In genomic region chr22:50192056-50192824, GRCh38 we compare ENCODE assay signal across 9 cellular contexts. TPM values are rescaled to one million over a fixed set of nuclear protein-coding genes. Genes with fewer than 3 reads are reported as not detected.
A peak's percentile ranks its signal among the peaks of the same experiment; 100 is the strongest.
DNase-seq lines count a peak whose midpoint lies in the region; ATAC-seq, FAIRE-seq and TF ChIP-seq lines count a peak whose summit lies in the region.
"Had no signal": no experiment of that assay in that cellular context is flagged by ENCODE, and none has a peak within 500 bp of the region (broad histone marks: within the 10 kb centered on the region; RNA-seq: fewer than 3 reads in every experiment).

No MANE protein-coding gene starts in this region.

- peak overlapping the region; percentile 96 to 100 (median 99) for H3K27ac Mint-ChIP-seq in CD4-positive, alpha-beta memory T cell
- peak overlapping the region; percentile 94 to 100 (median 99) for H3K27ac Mint-ChIP-seq in IgD-negative memory B cell
- H3K27ac Mint-ChIP-seq in activated naive CD8-positive, alpha-beta T cell = peak overlapping the region; percentile 97

- DNase-seq in CD4-positive, alpha-beta memory T cell = peak in 1 of 5 donors; percentile 53
- DNase-seq in mesenchymal stem cell (no peak), NCI-H82 treated with DMSO at 0.1 percent for 48 hours (lab: John Stamatoyannopoulos, UW; ENCODE audit: unreplicated experiment) (no peak), H7 (no peak), D721Med (ENCODE audit: insufficient read length, low spot score) (no peak)
- DNase-seq: NCI-H2171 treated with DMSO at 0.1 percent for 48 hours had no signal

- intact Hi-C loops in CD4-positive, alpha-beta memory T cell (cut with micrococcal nuclease) = loop anchor here (5.0 kb wide), 1 partner anchor 335 kb away; the partner anchor contains the start of gene SCO2

- no peak overlapping the region for H3K18ac ChIP-seq in mesenchymal stem cell (ENCODE audit: low read depth in 1 of 2, low read length in 2 of 2)

- no peaks in the 10 kb centered on the region for H3K27me3 Mint-ChIP-seq in CD4-positive, alpha-beta memory T cell
- H3K27me3 Mint-ChIP-seq in IgD-negative memory B cell = no peaks in the 10 kb centered on the region
- H3K27me3 Mint-ChIP-seq in activated naive CD8-positive, alpha-beta T cell = no peaks in the 10 kb centered on the region

- no peak overlapping the region for H3K14ac ChIP-seq in mesenchymal stem cell (ENCODE audit: low read length in 2 of 2)

- no peak overlapping the region for H4K8ac ChIP-seq in mesenchymal stem cell (ENCODE audit: low read length)

- H3K23ac ChIP-seq in mesenchymal stem cell (ENCODE audit: low read length in 2 of 2) = no peak overlapping the region

- H3K9ac ChIP-seq in mesenchymal stem cell (ENCODE audit: low read length) = no peak overlapping the region

- H3K4me3 Mint-ChIP-seq in CD4-positive, alpha-beta memory T cell = peak overlapping the region; percentile 67 to 95 (median 88)
- H3K4me3 Mint-ChIP-seq in IgD-negative memory B cell = peak overlapping the region; percentile 80 to 96 (median 88)
- peak overlapping the region; percentile 87 for H3K4me3 Mint-ChIP-seq in activated naive CD8-positive, alpha-beta T cell

- H3K36me3 Mint-ChIP-seq in CD4-positive, alpha-beta memory T cell = peaks cover 0 to 22% of the 10 kb centered on the region in 2 donors
- H3K36me3 Mint-ChIP-seq in IgD-negative memory B cell = no peaks in the 10 kb centered on the region
- H3K36me3 Mint-ChIP-seq in activated naive CD8-positive, alpha-beta T cell = no peaks in the 10 kb centered on the region

- no peak overlapping the region for H2BK120ac ChIP-seq in mesenchymal stem cell (ENCODE audit: low read depth, low read length)

- WGBS in mesenchymal stem cell = 88% methylated on average over 26 of the region's 26 CpGs

- no peak overlapping the region for H2BK15ac ChIP-seq in mesenchymal stem cell (ENCODE audit: low read depth, poor library complexity, severe bottlenecking)

- peak overlapping the region in 1 of 2 experiments; percentile 40 for H3K4ac ChIP-seq in mesenchymal stem cell (ENCODE audit: low read depth in 1 of 2, low read length in 2 of 2)

- POLR2A ChIA-PET in CD4-positive, alpha-beta memory T cell (lab: Charles Lee; ENCODE audit: partially characterized antibody) = interaction anchor here (1.1 to 4.5 kb wide), 12 partner anchors 9 to 429 kb away, joined by 3 to 73 read pairs (median 10); partner anchors contain the start of genes HDAC10, SELENOO and TUBGCP6

- CTCF ChIA-PET in CD4-positive, alpha-beta memory T cell (lab: Charles Lee; ENCODE audit: partially characterized antibody) = interaction anchor here (1.3 to 2.6 kb wide), 3 partner anchors 16 to 43 kb away, joined by 4 to 11 read pairs (median 8); no protein-coding TSS in a partner anchor

- no peaks in the 10 kb centered on the region for H3K9me3 Mint-ChIP-seq in CD4-positive, alpha-beta memory T cell
- no peaks in the 10 kb centered on the region for H3K9me3 Mint-ChIP-seq in IgD-negative memory B cell
- no peaks in the 10 kb centered on the region for H3K9me3 Mint-ChIP-seq in activated naive CD8-positive, alpha-beta T cell (ENCODE audit: low read depth)

- peak overlapping the region in 1 of 2 donors; percentile 48 for H3K4me3 ChIP-seq in CD4-positive, alpha-beta memory T cell (ENCODE audit: low read length in 2 of 2)
- H3K4me3 ChIP-seq in mesenchymal stem cell (ENCODE audit: insufficient read depth in 1 of 2, low read depth in 1 of 2, low read length in 2 of 2) (no peak overlapping the region), H7 (ENCODE audit: insufficient read depth, low read depth, low read length) (no peak overlapping the region)

- H2BK5ac ChIP-seq in mesenchymal stem cell (ENCODE audit: low read depth, low read length, poor library complexity, severe bottlenecking) = no peak overlapping the region

- no peak overlapping the region for H2AFZ ChIP-seq in mesenchymal stem cell (ENCODE audit: low read depth, low read length)

- peaks cover 61% of the 10 kb centered on the region for H3K4me1 ChIP-seq in CD4-positive, alpha-beta memory T cell (ENCODE audit: insufficient read depth, low read length)
- peaks cover 47% of the 10 kb centered on the region for H3K4me1 ChIP-seq in mesenchymal stem cell (ENCODE audit: control insufficient read depth, insufficient read depth, low read depth, low read length)

- no peak overlapping the region for H3K4me2 ChIP-seq in mesenchymal stem cell (ENCODE audit: low read length, poor library complexity, severe bottlenecking)

- peaks cover 41% of the 10 kb centered on the region for H3K79me1 ChIP-seq in mesenchymal stem cell (replicated peaks; ENCODE audit: low read length, poor library complexity, severe bottlenecking)

- FAIRE-seq in D721Med (lab: Jason Lieb, UNC) = no peak

- peak overlapping the region; percentile 97 for H3K27ac ChIP-seq in CD4-positive, alpha-beta memory T cell (ENCODE audit: low read depth, low read length)
- H3K27ac ChIP-seq in mesenchymal stem cell (ENCODE audit: low read length, poor library complexity, severe bottlenecking) = no peak overlapping the region

- H3K9me3 ChIP-seq in CD4-positive, alpha-beta memory T cell (ENCODE audit: control insufficient read depth in 1 of 2, low read length in 2 of 2) = no peaks in the 10 kb centered on the region
- H3K9me3 ChIP-seq in mesenchymal stem cell (ENCODE audit: control insufficient read depth, low read length) = no peaks in the 10 kb centered on the region

- peaks cover 14 to 50% (median 35%) of the 10 kb centered on the region in 4 donors for H3K4me1 Mint-ChIP-seq in CD4-positive, alpha-beta memory T cell
- H3K4me1 Mint-ChIP-seq in IgD-negative memory B cell = peaks cover 26 to 45% (median 34%) of the 10 kb centered on the region in 3 donors
- H3K4me1 Mint-ChIP-seq in activated naive CD8-positive, alpha-beta T cell (ENCODE audit: low read depth) = peaks cover 39% of the 10 kb centered on the region

- no peak for ATAC-seq in GM19395 (IDR thresholded peaks at IDR 0.05; ENCODE audit: unreplicated experiment)

- no peak for TF ChIP-seq CTCF in D721Med (IDR thresholded peaks at IDR 0.05; ENCODE audit: insufficient read depth, missing control alignments)

- no peak overlapping the region for H2BK12ac ChIP-seq in mesenchymal stem cell (ENCODE audit: low read length in 2 of 2)

- peak overlapping the region; percentile 24 for H2AK5ac ChIP-seq in mesenchymal stem cell (ENCODE audit: low read length, severe bottlenecking)

- peak overlapping the region; percentile 18 for H4K91ac ChIP-seq in mesenchymal stem cell (ENCODE audit: low read length)

- H3K36me3 ChIP-seq in CD4-positive, alpha-beta memory T cell (ENCODE audit: insufficient read depth, low read length) = peaks cover 21% of the 10 kb centered on the region
- H3K36me3 ChIP-seq in mesenchymal stem cell (ENCODE audit: control insufficient read depth in 1 of 2, insufficient read depth in 2 of 2, low read depth in 1 of 2, low read length in 2 of 2) (peaks cover 26 to 62% of the 10 kb centered on the region in 2 experiments), H7 (replicated peaks; ENCODE audit: control insufficient read depth, insufficient read depth, low read length) (peaks cover 8% of the 10 kb centered on the region)

- H3K27me3 ChIP-seq in CD4-positive, alpha-beta memory T cell (ENCODE audit: insufficient read depth, low read length) = no peaks in the 10 kb centered on the region
- H3K27me3 ChIP-seq in mesenchymal stem cell (ENCODE audit: control insufficient read depth in 1 of 2, insufficient read depth in 1 of 2, low read length in 2 of 2) = no peaks in the 10 kb centered on the region
- no peaks in the 10 kb centered on the region for H3K27me3 ChIP-seq in H7 (ENCODE audit: control insufficient read depth, insufficient read depth, low read length)

RNA-seq across cellular contexts. Expression of gene TRABD, which starts 6.5 kb away (rescaled TPM):
- total RNA-seq in CD4-positive, alpha-beta memory T cell = 100 to 1,000 TPM; 124 to 126 TPM
- polyA plus RNA-seq in CD4-positive, alpha-beta memory T cell = 10 to 100 TPM; 51.5 to 61.4 TPM
- polyA plus RNA-seq in IgD-negative memory B cell = 28.0 TPM
- 28.4 TPM for polyA plus RNA-seq in mesenchymal stem cell (2013, experiment 1 of 2)
- 27.7 TPM for polyA plus RNA-seq in mesenchymal stem cell (2013, experiment 2 of 2)
- total RNA-seq in H7 (2014; rRNA removed; shearing (Covaris generic)) = 83.1 and 84.6 TPM in 2 replicates

RNA-seq across cellular contexts. Expression of gene SELENOO, which starts 8.6 kb away (rescaled TPM):
- 10 to 100 TPM; 33.8 to 34.8 TPM for total RNA-seq in CD4-positive, alpha-beta memory T cell
- polyA plus RNA-seq in CD4-positive, alpha-beta memory T cell = 1 to 10 TPM; 2.0 to 6.6 TPM
- 2.3 TPM for polyA plus RNA-seq in IgD-negative memory B cell
- polyA plus RNA-seq in mesenchymal stem cell (2013, experiment 1 of 2) = 13.6 TPM
- 12.6 TPM for polyA plus RNA-seq in mesenchymal stem cell (2013, experiment 2 of 2)
- total RNA-seq in H7 (2014; rRNA removed; shearing (Covaris generic)) = 27.8 and 29.9 TPM in 2 replicates

RNA-seq across cellular contexts. Expression of gene PANX2, which starts 21.7 kb away (rescaled TPM):
- total RNA-seq in CD4-positive, alpha-beta memory T cell = not detected
- not detected for polyA plus RNA-seq in CD4-positive, alpha-beta memory T cell
- not detected for polyA plus RNA-seq in IgD-negative memory B cell
- polyA plus RNA-seq in mesenchymal stem cell (2013, experiment 1 of 2) = 1.5 TPM
- polyA plus RNA-seq in mesenchymal stem cell (2013, experiment 2 of 2) = 1.5 TPM
- total RNA-seq in H7 (2014; rRNA removed; shearing (Covaris generic)) = 2.2 and 2.6 TPM in 2 replicates

RNA-seq across cellular contexts. Expression of gene TUBGCP6, which starts 52.6 kb away (rescaled TPM):
- total RNA-seq in CD4-positive, alpha-beta memory T cell = 100 to 1,000 TPM; 132 to 133 TPM
- polyA plus RNA-seq in CD4-positive, alpha-beta memory T cell = 10 to 100 TPM; 16.5 to 20.5 TPM
- 17.0 TPM for polyA plus RNA-seq in IgD-negative memory B cell
- polyA plus RNA-seq in mesenchymal stem cell (2013, experiment 1 of 2) = 10.1 TPM
- polyA plus RNA-seq in mesenchymal stem cell (2013, experiment 2 of 2) = 9.1 TPM
- 24.0 and 31.6 TPM in 2 replicates for total RNA-seq in H7 (2014; rRNA removed; shearing (Covaris generic))

RNA-seq across cellular contexts. Expression of gene HDAC10, which starts 58.8 kb away (rescaled TPM):
- 100 to 1,000 TPM; 141 to 151 TPM for total RNA-seq in CD4-positive, alpha-beta memory T cell
- 1 to 10 TPM; 3.8 to 6.8 TPM for polyA plus RNA-seq in CD4-positive, alpha-beta memory T cell
- 8.6 TPM for polyA plus RNA-seq in IgD-negative memory B cell
- 21.1 TPM for polyA plus RNA-seq in mesenchymal stem cell (2013, experiment 1 of 2)
- polyA plus RNA-seq in mesenchymal stem cell (2013, experiment 2 of 2) = 19.2 TPM
- total RNA-seq in H7 (2014; rRNA removed; shearing (Covaris generic)) = 15.7 and 22.4 TPM in 2 replicates
